Comparison of ENCODE assay signal across 17 cellular contexts in genomic region chr18:13280066-13280795, GRCh38.
A peak's percentile ranks its signal among the peaks of the same experiment; 100 is the strongest.
DNase-seq lines count a peak whose midpoint lies in the region; ATAC-seq, FAIRE-seq and TF ChIP-seq lines count a peak whose summit lies in the region.
"Had no signal": no experiment of that assay in that cellular context is flagged by ENCODE, and none has a peak within 500 bp of the region (broad histone marks: within the 10 kb centered on the region; RNA-seq: fewer than 3 reads in every experiment).

No MANE protein-coding gene starts in this region.

- H3K4me1 Mint-ChIP-seq in CD4-positive, CD25-positive, alpha-beta regulatory T cell, result peaks cover 35 to 94% (median 64%) of the 10 kb centered on the region in 4 donors
- H3K4me1 Mint-ChIP-seq in activated T-cell treated with anti-CD3 and anti-CD28 coated beads, Interleukin-2, amount 50 U/mL, for 4 hours (ENCODE audit: low read depth), result peaks cover 78% of the 10 kb centered on the region

- no peaks in the 10 kb centered on the region for H3K9me3 Mint-ChIP-seq in CD4-positive, CD25-positive, alpha-beta regulatory T cell
- no peaks in the 10 kb centered on the region for H3K9me3 Mint-ChIP-seq in activated T-cell treated with anti-CD3 and anti-CD28 coated beads, Interleukin-2, amount 50 U/mL, for 4 hours
- H3K9me3 Mint-ChIP-seq: central memory CD8-positive, alpha-beta T cell had no signal

- H3K27me3 Mint-ChIP-seq in CD4-positive, CD25-positive, alpha-beta regulatory T cell, result no peaks in the 10 kb centered on the region
- peaks cover 2% of the 10 kb centered on the region for H3K27me3 Mint-ChIP-seq in activated T-cell treated with anti-CD3 and anti-CD28 coated beads, Interleukin-2, amount 50 U/mL, for 4 hours (ENCODE audit: low read depth)

- peak overlapping the region; percentile 83 for H3K27ac ChIP-seq in CD4-positive, CD25-positive, alpha-beta regulatory T cell (ENCODE audit: insufficient read depth, low read length, poor library complexity, severe bottlenecking)
- H3K27ac ChIP-seq: esophagus squamous epithelium, psoas muscle, VCaP had no signal

- H3K36me3 Mint-ChIP-seq in CD4-positive, CD25-positive, alpha-beta regulatory T cell, result peaks cover 4% of the 10 kb centered on the region
- peaks cover 5% of the 10 kb centered on the region for H3K36me3 Mint-ChIP-seq in activated T-cell treated with anti-CD3 and anti-CD28 coated beads, Interleukin-2, amount 50 U/mL, for 4 hours (ENCODE audit: insufficient read depth)

- peak overlapping the region; percentile 83 to 94 (median 87) for H3K4me3 Mint-ChIP-seq in CD4-positive, CD25-positive, alpha-beta regulatory T cell
- peak overlapping the region; percentile 70 for H3K4me3 Mint-ChIP-seq in activated T-cell treated with anti-CD3 and anti-CD28 coated beads, Interleukin-2, amount 50 U/mL, for 4 hours

- no peak for TF ChIP-seq CTCF in kidney epithelial cell (IDR thresholded peaks at IDR 0.05; ENCODE audit: insufficient read depth, low read length, poor library complexity, severe bottlenecking)

- no peak for ATAC-seq in CD4-positive, CD25-positive, alpha-beta regulatory T cell (ENCODE audit: low read depth in 2 of 2)
- no peak for ATAC-seq in activated T-cell treated with anti-CD3 and anti-CD28 coated beads, Interleukin-2, amount 50 U/mL, for 4 hours
- no peak for ATAC-seq in GM18498 (IDR thresholded peaks at IDR 0.05; ENCODE audit: unreplicated experiment)
- ATAC-seq: HCT116, psoas muscle had no signal

- H3K4me3 ChIP-seq in CD4-positive, CD25-positive, alpha-beta regulatory T cell (ENCODE audit: low read depth, low read length), result peak overlapping the region; percentile 89
- no peak overlapping the region for H3K4me3 ChIP-seq in kidney epithelial cell (ENCODE audit: low read depth, low read length)
- H3K4me3 ChIP-seq: esophagus squamous epithelium, psoas muscle had no signal

- FAIRE-seq in GM18507 (lab: Jason Lieb, UNC), result peak; percentile 26

- H3K27me3 ChIP-seq in CD4-positive, CD25-positive, alpha-beta regulatory T cell (ENCODE audit: control insufficient read depth, insufficient read depth, low read length), result no peaks in the 10 kb centered on the region
- no peaks in the 10 kb centered on the region for H3K27me3 ChIP-seq in kidney epithelial cell (ENCODE audit: control insufficient read depth, insufficient read depth, low read length)
- H3K27me3 ChIP-seq: esophagus squamous epithelium had no signal

- DNase-seq in CD4-positive, CD25-positive, alpha-beta regulatory T cell, result no peak
- DNase-seq in GM18507 (ENCODE audit: extremely low spot score, insufficient read length, low read depth) (no peak), kidney epithelial cell (ENCODE audit: low read depth) (peak; percentile 64), RKO (ENCODE audit: low spot score) (no peak), HCEC 1CT (no peak), hepatic stellate cell (ENCODE audit: low spot score) (no peak)
- DNase-seq in activated T-cell treated with anti-CD3 and anti-CD28 coated beads, Interleukin-2, amount 50 U/mL, for 4 hours, result no peak
- DNase-seq: EL; esophagus squamous epithelium; NCI-H1436; psoas muscle; stimulated activated CD4-positive, alpha-beta T cell treated with anti-CD3 and anti-CD28 coated beads, Interleukin-4, amount 100 ng/mL, for 1 hour; stimulated activated naive CD4-positive, alpha-beta T cell treated with Interleukin-2 at 50 U/mL for 16 hours had no signal

- peak overlapping the region; percentile 93 to 98 (median 96) for H3K27ac Mint-ChIP-seq in CD4-positive, CD25-positive, alpha-beta regulatory T cell

- H3K4me1 ChIP-seq in CD4-positive, CD25-positive, alpha-beta regulatory T cell (ENCODE audit: control insufficient read depth, insufficient read depth, low read length, poor library complexity, severe bottlenecking), result peaks cover 86% of the 10 kb centered on the region

- H3K9me3 ChIP-seq in CD4-positive, CD25-positive, alpha-beta regulatory T cell (ENCODE audit: control insufficient read depth in 2 of 2, low read length in 2 of 2), result no peaks in the 10 kb centered on the region
- H3K9me3 ChIP-seq: esophagus squamous epithelium, psoas muscle had no signal

- no peaks in the 10 kb centered on the region for H3K36me3 ChIP-seq in CD4-positive, CD25-positive, alpha-beta regulatory T cell (ENCODE audit: control insufficient read depth, insufficient read depth, low read length)
- H3K36me3 ChIP-seq in kidney epithelial cell (ENCODE audit: control insufficient read depth, insufficient read depth, low read length), result no peaks in the 10 kb centered on the region
- H3K36me3 ChIP-seq: esophagus squamous epithelium had no signal
